In genomic region chr22:37414288-37414687, GRCh38 we compare ENCODE assay signal across 31 cellular contexts. TPM values are rescaled to one million over a fixed set of nuclear protein-coding genes. Genes with fewer than 3 reads are reported as not detected.
"Had no signal": no experiment of that assay in that cellular context is flagged by ENCODE, and none has a peak within 500 bp of the region (broad histone marks: within the 10 kb centered on the region; RNA-seq: fewer than 3 reads in every experiment).

No MANE protein-coding gene starts in this region.

- H3K27ac ChIP-seq: adrenal gland, ascending aorta, breast epithelium, cardiac muscle cell, colonic mucosa, WERI-Rb-1 had no signal

- ATAC-seq: activated CD4-positive, CD25-positive, alpha-beta regulatory T cell treated with anti-CD3 and anti-CD28 coated beads, Interleukin-2, amount 50 U/mL, for 24 hours; activated naive CD8-positive, alpha-beta T cell treated with anti-CD3 and anti-CD28 coated beads, Interleukin-2, amount 50 U/mL, for 24 hours; activated T-cell treated with anti-CD3 and anti-CD28 coated beads, Interleukin-2, amount 50 U/mL, for 72 hours; esophagus mucosa; T-helper 17 cell had no signal

- H3K36me3 Mint-ChIP-seq: activated naive CD8-positive, alpha-beta T cell treated with anti-CD3 and anti-CD28 coated beads for 36 hours; brain had no signal

- H3K4me3 ChIP-seq: adrenal gland, ascending aorta, breast epithelium, cardiac muscle cell, colonic mucosa had no signal

- FAIRE-seq: frontal cortex had no signal

- H3K4me1 ChIP-seq: adrenal gland, ascending aorta, breast epithelium, colonic mucosa had no signal

- H3K36me3 ChIP-seq: adrenal gland, ascending aorta, breast epithelium, cardiac muscle cell, colonic mucosa, WERI-Rb-1 had no signal

- H3K4me3 Mint-ChIP-seq: activated B cell treated with CpG ODN at 0.5 μM for 24 hours; activated CD4-positive, alpha-beta memory T cell treated with anti-CD3 and anti-CD28 coated beads, Interleukin-2, amount 10 ng/mL, durations not matched to agents 7 days and 5 days; activated CD4-positive, alpha-beta T cell treated with anti-CD3 and anti-CD28 coated beads, Interleukin-2, amount 10 ng/mL, durations not matched to agents 7 days and 5 days; activated naive CD8-positive, alpha-beta T cell treated with anti-CD3 and anti-CD28 coated beads for 36 hours; activated naive CD8-positive, alpha-beta T cell treated with anti-CD3 and anti-CD28 coated beads, Interleukin-2, amount 50 U/mL, for 24 hours; activated T-cell treated with anti-CD3 and anti-CD28 coated beads, Interleukin-2, amount 50 U/mL, for 24 hours; activated T-cell treated with anti-CD3 and anti-CD28 coated beads, Interleukin-2, amount 50 U/mL, for 72 hours; brain; T-helper 17 cell; T-helper 2 cell treated with Interferon-gamma antibody and Interleukin-4, amounts not matched to agents 5 μg/mL and 100 μg/mL, for 36 hours had no signal

- H3K27me3 ChIP-seq: ascending aorta had no signal

- H3K9me3 Mint-ChIP-seq: activated B cell treated with CpG ODN at 0.5 μM for 24 hours; activated CD4-positive, alpha-beta memory T cell treated with anti-CD3 and anti-CD28 coated beads, Interleukin-2, amount 10 ng/mL, durations not matched to agents 7 days and 5 days; activated CD4-positive, alpha-beta T cell treated with anti-CD3 and anti-CD28 coated beads, Interleukin-2, amount 10 ng/mL, durations not matched to agents 7 days and 5 days; activated naive CD8-positive, alpha-beta T cell treated with anti-CD3 and anti-CD28 coated beads for 36 hours; activated naive CD8-positive, alpha-beta T cell treated with anti-CD3 and anti-CD28 coated beads, Interleukin-2, amount 50 U/mL, for 24 hours; activated T-cell treated with anti-CD3 and anti-CD28 coated beads, Interleukin-2, amount 50 U/mL, for 24 hours; activated T-cell treated with anti-CD3 and anti-CD28 coated beads, Interleukin-2, amount 50 U/mL, for 72 hours; T-helper 2 cell treated with Interferon-gamma antibody and Interleukin-4, amounts not matched to agents 5 μg/mL and 100 μg/mL, for 36 hours had no signal

- H3K9me3 ChIP-seq: adrenal gland, ascending aorta, breast epithelium, colonic mucosa had no signal

- H3K27ac Mint-ChIP-seq: activated B cell treated with CpG ODN at 0.5 μM for 24 hours; activated CD4-positive, alpha-beta memory T cell treated with anti-CD3 and anti-CD28 coated beads, Interleukin-2, amount 10 ng/mL, durations not matched to agents 7 days and 5 days; activated CD4-positive, alpha-beta T cell treated with anti-CD3 and anti-CD28 coated beads, Interleukin-2, amount 10 ng/mL, durations not matched to agents 7 days and 5 days; activated naive CD8-positive, alpha-beta T cell treated with anti-CD3 and anti-CD28 coated beads for 36 hours; activated naive CD8-positive, alpha-beta T cell treated with anti-CD3 and anti-CD28 coated beads, Interleukin-2, amount 50 U/mL, for 24 hours; activated T-cell treated with anti-CD3 and anti-CD28 coated beads, Interleukin-2, amount 50 U/mL, for 24 hours; activated T-cell treated with anti-CD3 and anti-CD28 coated beads, Interleukin-2, amount 50 U/mL, for 72 hours; brain; T-helper 17 cell; T-helper 2 cell treated with Interferon-gamma antibody and Interleukin-4, amounts not matched to agents 5 μg/mL and 100 μg/mL, for 36 hours had no signal

- DNase-seq: activated B cell treated with CpG ODN at 0.5 μM for 24 hours; activated CD4-positive, alpha-beta memory T cell treated with anti-CD3 and anti-CD28 coated beads, Interleukin-2, amount 10 ng/mL, durations not matched to agents 7 days and 5 days; activated CD4-positive, alpha-beta T cell treated with anti-CD3 and anti-CD28 coated beads, Interleukin-2, amount 10 ng/mL, durations not matched to agents 7 days and 5 days; activated CD4-positive, alpha-beta T cell treated with anti-CD3 and anti-CD28 coated beads, Interleukin-2, amount 50 U/mL, for 4 hours; activated CD8-positive, alpha-beta memory T cell treated with anti-CD3 and anti-CD28 coated beads, Interleukin-2, amount 50 U/mL, for 48 hours; activated gamma-delta T cell; activated naive CD4-positive, alpha-beta T cell; activated naive CD4-positive, alpha-beta T cell treated with anti-CD3 and anti-CD28 coated beads, Interleukin-2, amount 50 U/mL, for 16 hours; activated naive CD8-positive, alpha-beta T cell treated with anti-CD3 and anti-CD28 coated beads for 36 hours; activated naive CD8-positive, alpha-beta T cell treated with anti-CD3 and anti-CD28 coated beads, Interleukin-2, amount 50 U/mL, for 24 hours; activated T-cell treated with anti-CD3 and anti-CD28 coated beads for 4 hours; activated T-cell treated with anti-CD3 and anti-CD28 coated beads, Interleukin-2, amount 50 U/mL, for 24 hours; activated T-cell treated with anti-CD3 and anti-CD28 coated beads, Interleukin-2, amount 50 U/mL, for 72 hours; adrenal gland; central memory CD4-positive, alpha-beta T cell; cerebellar nuclear complex; colonic mucosa; effector CD8-positive, alpha-beta T cell; foreskin fibroblast; head of caudate nucleus; T-helper 17 cell; T1000; WERI-Rb-1 had no signal

RNA-seq across cellular contexts. Expression of gene ELFN2, which starts 13.0 kb away (rescaled TPM):
- total RNA-seq: activated B cell treated with CpG ODN at 0.5 μM for 24 hours, ascending aorta, breast epithelium, esophagus mucosa had no signal
- polyA plus RNA-seq: cardiac muscle cell had no signal
